In genomic region chr14:74257078-74257987, GRCh38 we compare ENCODE assay signal across 8 cellular contexts. TPM values are rescaled to one million over a fixed set of nuclear protein-coding genes. Genes with fewer than 3 reads are reported as not detected.
DNase-seq lines count a peak whose midpoint lies in the region; ATAC-seq and TF ChIP-seq lines count a peak whose summit lies in the region.

No MANE protein-coding gene starts in this region.

- POLR2A ChIA-PET in HCT116 (lab: Charles Lee), result no interaction called here

- H3K9me2 ChIP-seq in HCT116 (ENCODE audit: insufficient read depth), result no peaks in the 10 kb centered on the region

- peaks cover 4% of the 10 kb centered on the region for H3K4me1 Mint-ChIP-seq in activated CD4-positive, alpha-beta T cell treated with anti-CD3 and anti-CD28 coated beads, Interleukin-2, amount 10 ng/mL, durations not matched to agents 24 days and 14 days

- peak; percentile 54 for TF ChIP-seq RAD21 in HCT116 (IDR thresholded peaks at IDR 0.05; ENCODE audit: low read depth)

- CTCF ChIA-PET in HCT116 (lab: Charles Lee), result interaction anchor here (0.6 to 2.3 kb wide), 10 partner anchors 9 to 236 kb away, joined by 3 to 14 read pairs (median 4); partner anchors contain the start of gene ISCA2

- H4K20me1 ChIP-seq in HCT116 (ENCODE audit: insufficient read depth), result no peaks in the 10 kb centered on the region

- H3K27ac ChIP-seq in HCT116 (ENCODE audit: low read depth, low read length) (no peak overlapping the region), dorsolateral prefrontal cortex (peak overlapping the region in 10 of 59 donors; percentile 3 to 78 (median 68))

- peaks cover 28% of the 10 kb centered on the region for H3K27me3 Mint-ChIP-seq in activated CD4-positive, alpha-beta T cell treated with anti-CD3 and anti-CD28 coated beads, Interleukin-2, amount 10 ng/mL, durations not matched to agents 24 days and 14 days

- BruUV-seq in HCT116 (replicated peaks; lab: Mats Ljungman, UMichigan), result no TSS peak

- no peaks in the 10 kb centered on the region for H3K79me2 ChIP-seq in HCT116 (ENCODE audit: insufficient read depth, low read length)

- peak overlapping the region; percentile 88 for H3K4me2 ChIP-seq in HCT116 (ENCODE audit: low read length)

- RAD21 ChIA-PET in HCT116 (lab: Charles Lee; ENCODE audit: low non-redundant PET in 1 of 2, low total read pairs in 2 of 2, uncharacterized antibody in 2 of 2, unreplicated experiment in 2 of 2), result interaction anchor here in 1 of 2 experiments (0.7 kb wide), 1 partner anchor 14 kb away, joined by 5 read pairs; no protein-coding TSS in a partner anchor

- H3K9me3 ChIP-seq in HCT116 (ENCODE audit: control insufficient read depth in 1 of 2, insufficient read depth in 1 of 2, low read depth in 1 of 2, low read length in 2 of 2), result no peaks in the 10 kb centered on the region

- DNase-seq in COLO829 (ENCODE audit: low spot score) (peak; percentile 40), HCT116 (ENCODE audit: low read depth, low spot score) (no peak), NCI-H2081 treated with DMSO at 0.1 percent for 48 hours (lab: John Stamatoyannopoulos, UW) (peak; percentile 3), dorsolateral prefrontal cortex (peak in 6 of 10 donors; percentile 17 to 65 (median 56)), medulla oblongata (ENCODE audit: extremely low spot score) (peak; percentile 57), foreskin melanocyte (no peak)
- DNase-seq in activated CD4-positive, alpha-beta T cell treated with anti-CD3 and anti-CD28 coated beads, Interleukin-2, amount 10 ng/mL, durations not matched to agents 24 days and 14 days, result peak; percentile 88
- DNase-seq in stimulated activated CD4-positive, alpha-beta T cell treated with anti-CD3 and anti-CD28 coated beads, TNF-alpha, amount 100 ng/mL, for 48 hours (ENCODE audit: low read depth in 3 of 3), result peak in 2 of 3 donors; percentile 27 to 45

- peaks cover 0 to 12% of the 10 kb centered on the region in 2 experiments; a peak in 3 of 4 replicates for H3K4me1 ChIP-seq in HCT116 (ENCODE audit: control insufficient read depth in 1 of 2, insufficient read depth in 2 of 2, low read length in 2 of 2)

- intact Hi-C loops in HCT116 (cut with micrococcal nuclease) (no loop called here), dorsolateral prefrontal cortex (cut with DNase I) (loop anchor here (5.0 to 10.0 kb wide), 3 partner anchors 40 to 173 kb away; partner anchors contain the start of genes ABCD4 (in 1 of the 2), ALDH6A1 (in 1 of the 2) and LIN52 (in 1 of the 2))
- intact Hi-C loops in activated CD4-positive, alpha-beta T cell treated with anti-CD3 and anti-CD28 coated beads, Interleukin-2, amount 10 ng/mL, durations not matched to agents 24 days and 14 days (cut with micrococcal nuclease), result no loop called here

- H3K9ac ChIP-seq in HCT116 (ENCODE audit: low read length), result no peak overlapping the region

- H3K4me3 ChIP-seq in HCT116 (replicated peaks in 1 of 2; ENCODE audit: low read depth in 1 of 2, low read length in 2 of 2) (peak overlapping the region; percentile 35 to 54), dorsolateral prefrontal cortex (peak overlapping the region; percentile 45 to 98 (median 75))

- no peaks in the 10 kb centered on the region for H3K36me3 Mint-ChIP-seq in activated CD4-positive, alpha-beta T cell treated with anti-CD3 and anti-CD28 coated beads, Interleukin-2, amount 10 ng/mL, durations not matched to agents 24 days and 14 days (ENCODE audit: low read depth)

- H2AFZ ChIP-seq in HCT116 (ENCODE audit: low read depth, low read length, poor library complexity, severe bottlenecking), result peak overlapping the region; percentile 95

- peak overlapping the region; percentile 84 for H3K4me3 Mint-ChIP-seq in activated CD4-positive, alpha-beta T cell treated with anti-CD3 and anti-CD28 coated beads, Interleukin-2, amount 10 ng/mL, durations not matched to agents 24 days and 14 days

- no peaks in the 10 kb centered on the region for H3K9me3 Mint-ChIP-seq in activated CD4-positive, alpha-beta T cell treated with anti-CD3 and anti-CD28 coated beads, Interleukin-2, amount 10 ng/mL, durations not matched to agents 24 days and 14 days

- no peak for TF ChIP-seq POLR2A in HCT116 (IDR thresholded peaks at IDR 0.05; ENCODE audit: borderline replicate concordance, extremely low read depth, insufficient read depth, insufficient read length)

- peak; percentile 92 for ATAC-seq in HCT116

- H3K36me3 ChIP-seq in HCT116 (ENCODE audit: control insufficient read depth in 1 of 2, insufficient read depth in 2 of 2, low read length in 2 of 2), result no peaks in the 10 kb centered on the region

- peak overlapping the region; percentile 45 for H3K27ac Mint-ChIP-seq in activated CD4-positive, alpha-beta T cell treated with anti-CD3 and anti-CD28 coated beads, Interleukin-2, amount 10 ng/mL, durations not matched to agents 24 days and 14 days

- no peaks in the 10 kb centered on the region for H3K27me3 ChIP-seq in HCT116 (ENCODE audit: insufficient read depth, low read length)
- H3K27me3 ChIP-seq in dorsolateral prefrontal cortex, result no peaks in the 10 kb centered on the region

- peak; percentile 83 to 96 (median 89) for TF ChIP-seq CTCF in HCT116 (IDR thresholded peaks at IDR 0.05 in 2 of 3, conservative IDR thresholded peaks at IDR 0.05 in 1 of 3; ENCODE audit: borderline replicate concordance in 1 of 3, insufficient read depth in 1 of 3, low read depth in 2 of 3, low read length in 2 of 3)
- peak; percentile 72 to 99 (median 96) for TF ChIP-seq CTCF in dorsolateral prefrontal cortex (IDR thresholded peaks at IDR 0.05 in 54 of 56, conservative IDR thresholded peaks at IDR 0.05 in 2 of 56; ENCODE audit: low read depth in 1 of 56, partially characterized antibody in 56 of 56)

TF ChIP-seq in HCT116, 20 proteins besides CTCF, POLR2A, EP300 and RAD21 (continues in another document):
- no peak for TF ChIP-seq REST (IDR thresholded peaks at IDR 0.05; ENCODE audit: low read depth)
- no peak for TF ChIP-seq CEBPB (IDR thresholded peaks at IDR 0.05; ENCODE audit: low read depth)
- no peak; the same call in 1 of the 2 replicates for TF ChIP-seq MAX (IDR thresholded peaks at IDR 0.05)
- no peak for TF ChIP-seq YY1 (IDR thresholded peaks at IDR 0.05; ENCODE audit: extremely low read depth, insufficient replicate concordance, low read depth, low read length)
- no peak for TF ChIP-seq EZH2 (IDR thresholded peaks at IDR 0.05)
- TF ChIP-seq, protein P1, sequence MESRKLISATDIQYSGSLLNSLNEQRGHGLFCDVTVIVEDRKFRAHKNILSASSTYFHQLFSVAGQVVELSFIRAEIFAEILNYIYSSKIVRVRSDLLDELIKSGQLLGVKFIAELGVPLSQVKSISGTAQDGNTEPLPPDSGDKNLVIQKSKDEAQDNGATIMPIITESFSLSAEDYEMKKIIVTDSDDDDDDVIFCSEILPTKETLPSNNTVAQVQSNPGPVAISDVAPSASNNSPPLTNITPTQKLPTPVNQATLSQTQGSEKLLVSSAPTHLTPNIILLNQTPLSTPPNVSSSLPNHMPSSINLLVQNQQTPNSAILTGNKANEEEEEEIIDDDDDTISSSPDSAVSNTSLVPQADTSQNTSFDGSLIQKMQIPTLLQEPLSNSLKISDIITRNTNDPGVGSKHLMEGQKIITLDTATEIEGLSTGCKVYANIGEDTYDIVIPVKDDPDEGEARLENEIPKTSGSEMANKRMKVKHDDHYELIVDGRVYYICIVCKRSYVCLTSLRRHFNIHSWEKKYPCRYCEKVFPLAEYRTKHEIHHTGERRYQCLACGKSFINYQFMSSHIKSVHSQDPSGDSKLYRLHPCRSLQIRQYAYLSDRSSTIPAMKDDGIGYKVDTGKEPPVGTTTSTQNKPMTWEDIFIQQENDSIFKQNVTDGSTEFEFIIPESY (IDR thresholded peaks at IDR 0.05; ENCODE audit: extremely low read depth, insufficient replicate concordance, low read length), result no peak
- no peak for TF ChIP-seq SP1 (IDR thresholded peaks at IDR 0.05; ENCODE audit: low read depth)
- no peak for TF ChIP-seq JUND (IDR thresholded peaks at IDR 0.05)
- no peak for TF ChIP-seq TCF7L2 (IDR thresholded peaks at IDR 0.05; ENCODE audit: borderline replicate concordance, extremely low read depth, insufficient read depth, insufficient read length)
- TF ChIP-seq CBX3 (IDR thresholded peaks at IDR 0.05; ENCODE audit: low read depth), result no peak

RNA-seq across cellular contexts. Expression of gene VSX2, which starts 18.1 kb away (rescaled TPM):
- not detected for total RNA-seq in HCT116 (2021; ENCODE audit: unreplicated experiment)
- polyA plus RNA-seq in HCT116 (2012), result not detected in 2 replicates
- not detected in 2 replicates for total RNA-seq in activated CD4-positive, alpha-beta T cell treated with anti-CD3 and anti-CD28 coated beads, Interleukin-2, amount 10 ng/mL, durations not matched to agents 24 days and 14 days
- under 1 TPM in 23 of 120 experiments, not detected in 97; 0.13 to 0.48 (median 0.22) TPM for total RNA-seq in dorsolateral prefrontal cortex

RNA-seq across cellular contexts. Expression of gene ABCD4, which starts 45.4 kb away (rescaled TPM):
- total RNA-seq in HCT116 (2021; ENCODE audit: unreplicated experiment), result 45.3 TPM
- polyA plus RNA-seq in HCT116 (2012), result 47.3 and 47.7 TPM in 2 replicates
- total RNA-seq in activated CD4-positive, alpha-beta T cell treated with anti-CD3 and anti-CD28 coated beads, Interleukin-2, amount 10 ng/mL, durations not matched to agents 24 days and 14 days, result 42.4 and 42.9 TPM in 2 replicates
- 100 to 1,000 TPM in 27 of 120 experiments, 10 to 100 TPM in 93; 45.9 to 169 (median 85.2) TPM for total RNA-seq in dorsolateral prefrontal cortex

Comparison
In these comparisons a context has a peak if more than half of its experiments do, and no peak if none do; other contexts are left out.
1. DNase-seq: peak in COLO829 (single experiment), NCI-H2081 treated with DMSO at 0.1 percent for 48 hours (single experiment), activated CD4-positive, alpha-beta T cell treated with anti-CD3 and anti-CD28 coated beads, Interleukin-2, amount 10 ng/mL, durations not matched to agents 24 days and 14 days (single experiment), dorsolateral prefrontal cortex (6 of 10), medulla oblongata (single experiment) and stimulated activated CD4-positive, alpha-beta T cell treated with anti-CD3 and anti-CD28 coated beads, TNF-alpha, amount 100 ng/mL, for 48 hours (2 of 3); none in HCT116 (single experiment) and foreskin melanocyte (single experiment).
2. intact Hi-C loops: an anchor here in dorsolateral prefrontal cortex (5.0 to 10.0 kb wide); none called in HCT116 and activated CD4-positive, alpha-beta T cell treated with anti-CD3 and anti-CD28 coated beads, Interleukin-2, amount 10 ng/mL, durations not matched to agents 24 days and 14 days.